12 cellular contexts compared by ENCODE assay signal in genomic region chr16:83925957-83926725, GRCh38. TPM values are rescaled to one million over a fixed set of nuclear protein-coding genes. Genes with fewer than 3 reads are reported as not detected.
DNase-seq lines count a peak whose midpoint lies in the region; FAIRE-seq and TF ChIP-seq lines count a peak whose summit lies in the region.
"Had no signal": no experiment of that assay in that cellular context is flagged by ENCODE, and none has a peak within 500 bp of the region (broad histone marks: within the 10 kb centered on the region; RNA-seq: fewer than 3 reads in every experiment).

No MANE protein-coding gene starts in this region.

- H3K4me1 ChIP-seq in adipocyte (ENCODE audit: control insufficient read depth, insufficient read depth, low read length), result peaks cover 30% of the 10 kb centered on the region

- no peaks in the 10 kb centered on the region for H3K27me3 ChIP-seq in adipocyte (replicated peaks; ENCODE audit: control insufficient read depth, insufficient read depth, low read length)
- H3K27me3 ChIP-seq: BLaER1 treated with 17β-estradiol and CSF1 and Interleukin-3, amounts not matched to agents 10 nM and 100 nM; heart right ventricle had no signal

- peaks cover 17% of the 10 kb centered on the region for H3K36me3 ChIP-seq in adipocyte (ENCODE audit: control insufficient read depth, insufficient read depth, low read length, severe bottlenecking)

- H3K9ac ChIP-seq in adipocyte (ENCODE audit: low read length), result peak overlapping the region; percentile 55
- H3K9ac ChIP-seq: BLaER1 treated with 17β-estradiol and CSF1 and Interleukin-3, amounts not matched to agents 10 nM and 100 nM had no signal

- TF ChIP-seq CTCF in nephron progenitor cell (IDR thresholded peaks at IDR 0.05), result no peak

- H3K27me3 Mint-ChIP-seq in nephron progenitor cell (ENCODE audit: low read depth, poor library complexity), result peaks cover 17% of the 10 kb centered on the region
- H3K27me3 Mint-ChIP-seq: stimulated activated memory B cell treated with anti-CD40 and anti-IgM and Interleukin-4, amounts not matched to agents 10 μg/mL and 1 μg/mL and 100 μg/mL, for 72 hours had no signal

- no peaks in the 10 kb centered on the region for H3K9me3 Mint-ChIP-seq in nephron progenitor cell
- H3K9me3 Mint-ChIP-seq: activated T-helper 1 cell treated with anti-CD3 and anti-CD28 coated beads, Interleukin-12 subunit alpha, Interleukin-12 subunit beta, Interleukin-2, Interleukin-4 antibody, amounts not matched to agents 30 ng/mL and 10 ng/mL and 1 ng/mL, durations not matched to agents 14 hours and 24 hours and 36 hours; mesothelial cell of epicardium; stimulated activated memory B cell treated with anti-CD40 and anti-IgM and Interleukin-4, amounts not matched to agents 10 μg/mL and 1 μg/mL and 100 μg/mL, for 72 hours had no signal

- no peak for TF ChIP-seq POLR2A in GM12892 (IDR thresholded peaks at IDR 0.05; ENCODE audit: low read depth, low read length)

- peak overlapping the region; percentile 65 for H3K4me3 Mint-ChIP-seq in nephron progenitor cell
- H3K4me3 Mint-ChIP-seq: activated T-helper 1 cell treated with anti-CD3 and anti-CD28 coated beads, Interleukin-12 subunit alpha, Interleukin-12 subunit beta, Interleukin-2, Interleukin-4 antibody, amounts not matched to agents 30 ng/mL and 10 ng/mL and 1 ng/mL, durations not matched to agents 14 hours and 24 hours and 36 hours; stimulated activated memory B cell treated with anti-CD40 and anti-IgM and Interleukin-4, amounts not matched to agents 10 μg/mL and 1 μg/mL and 100 μg/mL, for 72 hours had no signal

- H3K4me1 Mint-ChIP-seq in nephron progenitor cell, result peaks cover 61% of the 10 kb centered on the region

- peak overlapping the region; percentile 43 for H3K4me3 ChIP-seq in adipocyte (ENCODE audit: low read length)
- H3K4me3 ChIP-seq: BLaER1 treated with 17β-estradiol and CSF1 and Interleukin-3, amounts not matched to agents 10 nM and 100 nM; heart right ventricle had no signal

- no peaks in the 10 kb centered on the region for H3K36me3 Mint-ChIP-seq in nephron progenitor cell (ENCODE audit: low read depth)
- H3K36me3 Mint-ChIP-seq: mesothelial cell of epicardium had no signal

- H3K9me3 ChIP-seq in adipocyte (ENCODE audit: control insufficient read depth, low read length), result no peaks in the 10 kb centered on the region
- H3K9me3 ChIP-seq: BLaER1 treated with 17β-estradiol and CSF1 and Interleukin-3, amounts not matched to agents 10 nM and 100 nM; heart right ventricle had no signal

- no peak overlapping the region for H3K27ac Mint-ChIP-seq in nephron progenitor cell
- H3K27ac Mint-ChIP-seq: activated T-helper 1 cell treated with anti-CD3 and anti-CD28 coated beads, Interleukin-12 subunit alpha, Interleukin-12 subunit beta, Interleukin-2, Interleukin-4 antibody, amounts not matched to agents 30 ng/mL and 10 ng/mL and 1 ng/mL, durations not matched to agents 14 hours and 24 hours and 36 hours; stimulated activated memory B cell treated with anti-CD40 and anti-IgM and Interleukin-4, amounts not matched to agents 10 μg/mL and 1 μg/mL and 100 μg/mL, for 72 hours had no signal

- DNase-seq in GM12892 (ENCODE audit: insufficient read length) (peak; percentile 19), adipocyte (ENCODE audit: low read depth) (no peak), nephron progenitor cell (no peak), GM03348 (ENCODE audit: low spot score) (no peak), SKM-1 (lab: John Stamatoyannopoulos, UW; ENCODE audit: unreplicated experiment) (no peak), kidney glomerular epithelial cell (lab: John Stamatoyannopoulos, UW) (no peak)
- DNase-seq: GDM1 had no signal

- no peak for FAIRE-seq in GM12892 (lab: Jason Lieb, UNC)

RNA-seq across cellular contexts. Expression of gene OSGIN1, which starts 26.9 kb away (rescaled TPM):
- 0.13 TPM for polyA plus RNA-seq in GM12892 (2012; ENCODE audit: missing spikeins)

RNA-seq across cellular contexts. Expression of gene MLYCD, which starts 27.2 kb away (rescaled TPM):
- polyA plus RNA-seq in GM12892 (2012; ENCODE audit: missing spikeins), result 1.9 TPM

RNA-seq across cellular contexts. Expression of gene NECAB2, which starts 41.9 kb away (rescaled TPM):
- not detected for polyA plus RNA-seq in GM12892 (2012; ENCODE audit: missing spikeins)
